8 cellular contexts compared by ENCODE assay signal in genomic region chr19:51108066-51108804, GRCh38. TPM values are rescaled to one million over a fixed set of nuclear protein-coding genes. Genes with fewer than 3 reads are reported as not detected.
DNase-seq lines count a peak whose midpoint lies in the region; ATAC-seq, FAIRE-seq and TF ChIP-seq lines count a peak whose summit lies in the region.

TSS of gene CTU1 (minus strand) at chr19:51108409. CDS start at chr19:51104569, 3,840 bp downstream.

- DNase-seq in A549 (ENCODE audit: low read depth in 1 of 2, low spot score in 1 of 2), result peak; percentile 98 to 100
- DNase-seq in NCI-H2171 treated with DMSO at 0.1 percent for 48 hours (lab: John Stamatoyannopoulos, UW), result peak; percentile 99
- DNase-seq in mammary epithelial cell, result peak; percentile 99

- TF ChIP-seq POLR2A in A549 (IDR thresholded peaks at IDR 0.05; ENCODE audit: low read length), result peak; percentile 81

- in situ Hi-C loops in mammary epithelial cell (cut with MboI; ENCODE audit: low sequenced_read_pairs in 2 of 2), result no loop called here

- no peak for TF ChIP-seq EP300 in A549 (IDR thresholded peaks at IDR 0.05)

- H3K4me2 ChIP-seq in A549, result peak within 1 kb of the TSS; percentile 87
- H3K4me2 ChIP-seq in mammary epithelial cell (ENCODE audit: insufficient read depth, low read depth, low read length), result peak within 1 kb of the TSS; percentile 98

- H2AFZ ChIP-seq in mammary epithelial cell (ENCODE audit: low read depth, low read length), result peak within 1 kb of the TSS; percentile 91

- H3K9ac ChIP-seq in mammary epithelial cell (ENCODE audit: insufficient read depth, low read length), result peak within 1 kb of the TSS; percentile 80
- peak within 1 kb of the TSS; percentile 84 to 91 (median 85) for H3K9ac ChIP-seq in skeletal muscle tissue (ENCODE audit: low read depth in 1 of 3, low read length in 3 of 3)

- dilution Hi-C loops in mammary epithelial cell (cut with HindIII; ENCODE audit: low sequenced_read_pairs), result loop anchor here (5.0 kb wide), 3 partner anchors 81 to 589 kb away; partner anchors contain the start of genes KLK11 and KLK8

- peaks cover 4% of the 10 kb centered on the region for H3K27me3 ChIP-seq in mammary epithelial cell (ENCODE audit: insufficient read depth, low read length)
- H3K27me3 ChIP-seq in skeletal muscle tissue (ENCODE audit: control insufficient read depth in 3 of 3, insufficient read depth in 3 of 3, low read length in 3 of 3), result peaks cover 3 to 4% (median 3%) of the 10 kb centered on the region in 3 donors

- CTCF ChIA-PET in A549 (lab: Yijun Ruan, JAX) (interaction anchor here (0.7 to 1.0 kb wide), 2 partner anchors 9 to 14 kb away, joined by 3 to 4 read pairs; no protein-coding TSS in a partner anchor), mammary epithelial cell (lab: Charles Lee; ENCODE audit: low non-redundant PET) (interaction anchor here (0.7 kb wide), 1 partner anchor 732 kb away, joined by 6 read pairs; the partner anchor contains the start of gene NR1H2)

- ATAC-seq in A549 (peak; percentile 94 to 98), GM18867 (IDR thresholded peaks at IDR 0.05; ENCODE audit: unreplicated experiment) (peak; percentile 89), HG03103 (IDR thresholded peaks at IDR 0.05; ENCODE audit: low read depth, unreplicated experiment) (peak; percentile 95)

- no peak for TF ChIP-seq RAD21 in A549 (conservative IDR thresholded peaks at IDR 0.05 in 1 of 2, IDR thresholded peaks at IDR 0.05 in 1 of 2)

- peak; percentile 96 for FAIRE-seq in A549 (lab: Jason Lieb, UNC)

- peaks cover 10% of the 10 kb centered on the region for H3K4me1 ChIP-seq in A549
- peaks cover 11% of the 10 kb centered on the region for H3K4me1 ChIP-seq in mammary epithelial cell (ENCODE audit: insufficient read depth, low read length)
- H3K4me1 ChIP-seq in skeletal muscle tissue (ENCODE audit: control insufficient read depth in 3 of 3, insufficient read depth in 3 of 3, low read length in 3 of 3), result peaks cover 14 to 26% (median 15%) of the 10 kb centered on the region in 3 donors

- H3K79me2 ChIP-seq in mammary epithelial cell (ENCODE audit: insufficient read depth, low read length), result peaks cover 45% of the 10 kb centered on the region

- intact Hi-C loops in mammary epithelial cell (cut with micrococcal nuclease), result loop anchor here (10.0 kb wide), 1 partner anchor 593 kb away; the partner anchor contains the start of genes ASPDH and JOSD2

- H3K9me3 ChIP-seq in A549, result no peaks in the 10 kb centered on the region
- H3K9me3 ChIP-seq in mammary epithelial cell (replicated peaks; ENCODE audit: insufficient read depth, low read length), result no peaks in the 10 kb centered on the region
- no peaks in the 10 kb centered on the region for H3K9me3 ChIP-seq in iPS-18c (ENCODE audit: control insufficient read depth, insufficient read depth, low read length)
- H3K9me3 ChIP-seq in skeletal muscle tissue (ENCODE audit: control insufficient read depth in 3 of 3, low read length in 3 of 3), result no peaks in the 10 kb centered on the region

- TF ChIP-seq CTCF in A549 (IDR thresholded peaks at IDR 0.05) (no peak), VCaP (conservative IDR thresholded peaks at IDR 0.05) (no peak), mammary epithelial cell (conservative IDR thresholded peaks at IDR 0.05 in 1 of 2, IDR thresholded peaks at IDR 0.05 in 1 of 2; ENCODE audit: extremely low read depth in 1 of 2, insufficient read depth in 1 of 2, low read depth in 1 of 2, low read length in 2 of 2) (no peak)

- H3K27ac ChIP-seq in A549, result peak within 1 kb of the TSS; percentile 80 to 88
- H3K27ac ChIP-seq in VCaP, result peak within 1 kb of the TSS; percentile 79
- H3K27ac ChIP-seq in mammary epithelial cell (ENCODE audit: insufficient read depth, low read depth, low read length), result peak within 1 kb of the TSS; percentile 75
- H3K27ac ChIP-seq in skeletal muscle tissue (ENCODE audit: low read depth, low read length), result peak within 1 kb of the TSS; percentile 42

- H3K4me3 ChIP-seq in A549 (peak within 1 kb of the TSS; percentile 66), mammary epithelial cell (replicated peaks in 1 of 3; ENCODE audit: insufficient read depth in 1 of 3, low read depth in 2 of 3, low read length in 3 of 3) (peak within 1 kb of the TSS; percentile 65 to 88 (median 80)), iPS-18c (ENCODE audit: insufficient read depth, low read depth, low read length) (peak within 1 kb of the TSS; percentile 86), skeletal muscle tissue (ENCODE audit: low read length in 3 of 3) (peak within 1 kb of the TSS; percentile 88 to 98 (median 93))

- 1% methylated on average over 37 of the region's 43 CpGs for WGBS in A549 (ENCODE audit: missing lambda C conversion rate)
- 2% methylated on average over 34 of the region's 43 CpGs for WGBS in mammary epithelial cell (ENCODE audit: low coverage, missing lambda C conversion rate)

- no TSS peak for BruUV-seq in mammary epithelial cell (replicated peaks; lab: Mats Ljungman, UMichigan)

- H4K20me1 ChIP-seq in mammary epithelial cell (ENCODE audit: insufficient read depth, low read length), result peaks cover 3% of the 10 kb centered on the region

- H3K36me3 ChIP-seq in mammary epithelial cell (ENCODE audit: insufficient read depth, low read length), result peaks cover 4% of the 10 kb centered on the region
- H3K36me3 ChIP-seq in skeletal muscle tissue (ENCODE audit: control insufficient read depth in 3 of 3, insufficient read depth in 3 of 3, low read length in 3 of 3), result peaks cover 6 to 9% (median 6%) of the 10 kb centered on the region in 3 donors

- POLR2A ChIA-PET in A549 (lab: Yijun Ruan, JAX), result interaction anchor here (0.6 kb wide), 1 partner anchor 231 kb away, joined by 3 read pairs; no protein-coding TSS in a partner anchor

TF ChIP-seq in A549, 52 proteins besides CTCF, POLR2A, EP300 and RAD21:
- TF ChIP-seq CEBPB (IDR thresholded peaks at IDR 0.05) (0 out of 4 replicates have a peak, but pooled peaks of 1 of the 2 experiments have one; percentile 15), HMGXB4 (CRISPR knock-in tag; IDR thresholded peaks at IDR 0.05; ENCODE audit: borderline replicate concordance) (no peak), RFX5 (IDR thresholded peaks at IDR 0.05) (peak; percentile 97), ZC3H11A (IDR thresholded peaks at IDR 0.05) (no peak), BHLHE40 (IDR thresholded peaks at IDR 0.05; ENCODE audit: low read depth, low read length) (no peak), PBX3 (IDR thresholded peaks at IDR 0.05) (no peak), FOSL2 (IDR thresholded peaks at IDR 0.05) (no peak), FOSL2 (CRISPR knock-in tag; IDR thresholded peaks at IDR 0.05) (no peak; the same call in 1 of the 2 replicates), PHF8 (IDR thresholded peaks at IDR 0.05; ENCODE audit: borderline replicate concordance, low read depth) (peak; percentile 67), MYC (IDR thresholded peaks at IDR 0.05; ENCODE audit: borderline replicate concordance, low read length) (peak; percentile 99), MAX (IDR thresholded peaks at IDR 0.05) (peak; percentile 96), BCL3 (IDR thresholded peaks at IDR 0.05) (peak; percentile 76; the same call in 2 of the 3 replicates), JUN (IDR thresholded peaks at IDR 0.05) (peak; percentile 62 to 85; a peak in 3 of 5 replicates), MAFK (IDR thresholded peaks at IDR 0.05; ENCODE audit: partially characterized antibody) (peak; percentile 28)

RNA-seq across cellular contexts. Expression of gene CTU1, which starts in this region (rescaled TPM):
- polyA plus RNA-seq in A549 (2011; rRNA removed) (4.1 and 4.5 TPM in 2 replicates), A549 (2017; fragmentation: RNase III; extraction: RNeasy Plus Mini Kit Qiagen cat#74134 plus additional on column Dnase treatment) (7.0 to 7.4 TPM (median 7.3 TPM) in 3 replicates), mammary epithelial cell (4.3 TPM)
- polyA plus RNA-seq in A549 (2012; cell fraction: cytosol; rRNA removed), result 12.7 and 18.3 TPM in 2 replicates
- 23.6 and 38.1 TPM in 2 replicates for polyA plus RNA-seq in A549 (2012; cell fraction: nucleus; rRNA removed)
- 6.0 and 6.5 TPM in 2 replicates for polyA minus RNA-seq in A549 (2011; rRNA and poly(A)+ RNA removed)
- total RNA-seq in mammary epithelial cell (10 to 100 TPM in 1 of 2 donors, 1 to 10 TPM in 1; 5.5 to 10.2 TPM), skeletal muscle tissue (4.2 TPM)
- 2.4 TPM for polyA minus RNA-seq in mammary epithelial cell

Comparison
In these comparisons a context has a peak if more than half of its experiments do, and no peak if none do; other contexts are left out.
1. Peak in every context shown above with its lines: DNase-seq, ATAC-seq, H3K4me3 ChIP-seq and H3K27ac ChIP-seq.